22 cellular contexts compared by ENCODE assay signal in genomic region chr3:194555175-194556062, GRCh38.
DNase-seq lines count a peak whose midpoint lies in the region; ATAC-seq, FAIRE-seq and TF ChIP-seq lines count a peak whose summit lies in the region.
"Had no signal": no experiment of that assay in that cellular context is flagged by ENCODE, and none has a peak within 500 bp of the region (broad histone marks: within the 10 kb centered on the region; RNA-seq: fewer than 3 reads in every experiment).

No MANE protein-coding gene starts in this region.

- no TSS peak for BruUV-seq in OCI-LY7 (replicated peaks; lab: Mats Ljungman, UMichigan)
- BruUV-seq in endothelial cell of umbilical vein (replicated peaks; lab: Mats Ljungman, UMichigan), result no TSS peak

- dilution Hi-C loops in endothelial cell of umbilical vein (cut with MboI; ENCODE audit: extremely low pct_ligation_motif_present, low sequenced_read_pairs), result no loop called here

- no peaks in the 10 kb centered on the region for H3K9me3 Mint-ChIP-seq in type B pancreatic cell
- H3K9me3 Mint-ChIP-seq: activated naive CD4-positive, alpha-beta T cell treated with anti-CD3 and anti-CD28 coated beads for 36 hours; dendritic cell treated with granulocyte-macrophage colony-stimulating factor and Interleukin-4, amounts not matched to agents 40 ng/mL and 50 ng/mL, for 4 days had no signal

- no peaks in the 10 kb centered on the region for H3K36me3 Mint-ChIP-seq in type B pancreatic cell

- CTCF ChIA-PET in OCI-LY7 (lab: Charles Lee; ENCODE audit: unreplicated experiment), result no interaction called here
- CTCF ChIA-PET in endothelial cell of umbilical vein (lab: Charles Lee), result interaction anchor here (0.9 to 1.9 kb wide), 7 partner anchors 9 to 83 kb away, joined by 3 to 8 read pairs (median 4); no protein-coding TSS in a partner anchor

- H3K4me1 ChIP-seq in KMS-11 (ENCODE audit: low read depth, poor library complexity, severe bottlenecking), result peaks cover 12% of the 10 kb centered on the region
- H3K4me1 ChIP-seq in OCI-LY7 (ENCODE audit: insufficient read depth, low read length, poor library complexity, severe bottlenecking), result no peaks in the 10 kb centered on the region
- H3K4me1 ChIP-seq in endothelial cell of umbilical vein (ENCODE audit: control insufficient read depth, extremely low read depth, insufficient read depth, low read length), result peaks cover 13% of the 10 kb centered on the region
- H3K4me1 ChIP-seq: BE2C, gastrocnemius medialis, transverse colon had no signal

- no peak for DNase-seq in OCI-LY7 (ENCODE audit: low spot score)
- DNase-seq in endothelial cell of umbilical vein (ENCODE audit: low read depth, low spot score), result no peak
- peak; percentile 44 for DNase-seq in retina
- no peak for DNase-seq in type B pancreatic cell (ENCODE audit: extremely low spot score, unreplicated experiment)
- DNase-seq: activated CD4-positive, alpha-beta T cell treated with anti-CD3 and anti-CD28 coated beads, Interleukin-2, amount 50 U/mL, for 4 hours; activated naive CD4-positive, alpha-beta T cell treated with anti-CD3 and anti-CD28 coated beads for 36 hours; activated T-cell treated with anti-CD3 and anti-CD28 coated beads for 4 hours; BE2C; DMS 273 treated with DMSO at 0.1 percent for 48 hours; gastrocnemius medialis; H7; NCI-H187 treated with DMSO at 0.1 percent for 48 hours; NCI-H526 treated with DMSO at 0.1 percent for 48 hours; posterior cingulate gyrus; spleen; SW 1271 had no signal

- no peaks in the 10 kb centered on the region for H3K9me1 ChIP-seq in endothelial cell of umbilical vein (replicated peaks; ENCODE audit: control insufficient read depth, extremely low read depth, insufficient read depth, low read length)

- H3K9ac ChIP-seq in KMS-11 (no peak overlapping the region), endothelial cell of umbilical vein (replicated peaks; ENCODE audit: extremely low read depth, insufficient read depth, low read length) (no peak overlapping the region)

- peaks cover 18% of the 10 kb centered on the region for H3K4me1 Mint-ChIP-seq in type B pancreatic cell (ENCODE audit: unreplicated experiment)

- no peaks in the 10 kb centered on the region for H3K27me3 Mint-ChIP-seq in type B pancreatic cell
- H3K27me3 Mint-ChIP-seq: dendritic cell treated with granulocyte-macrophage colony-stimulating factor and Interleukin-4, amounts not matched to agents 40 ng/mL and 50 ng/mL, for 4 days had no signal

- FAIRE-seq in endothelial cell of umbilical vein (lab: Jason Lieb, UNC), result peak; percentile 62

- TF ChIP-seq CTCF in KMS-11 (conservative IDR thresholded peaks at IDR 0.05; ENCODE audit: low read depth, low read length) (no peak), OCI-LY7 (conservative IDR thresholded peaks at IDR 0.05; ENCODE audit: low read length) (no peak), endothelial cell of umbilical vein (IDR thresholded peaks at IDR 0.05; ENCODE audit: extremely low read depth in 1 of 2, insufficient read depth in 1 of 2, low read depth in 1 of 2, low read length in 2 of 2) (no peak), type B pancreatic cell (conservative IDR thresholded peaks at IDR 0.05) (no peak)

- H3K4me3 Mint-ChIP-seq in type B pancreatic cell, result no peak overlapping the region

- H3K4me2 ChIP-seq in KMS-11 (no peak overlapping the region), OCI-LY7 (ENCODE audit: low read length) (no peak overlapping the region), endothelial cell of umbilical vein (ENCODE audit: insufficient read depth, low read length) (no peak overlapping the region)

- POLR2A ChIA-PET in OCI-LY7 (lab: Charles Lee), result interaction anchor here (0.5 to 1.3 kb wide), 5 partner anchors 10 to 813 kb away, joined by 3 to 4 read pairs (median 4); no protein-coding TSS in a partner anchor
- POLR2A ChIA-PET in endothelial cell of umbilical vein (lab: Charles Lee), result no interaction called here

- ATAC-seq in HG03457 (IDR thresholded peaks at IDR 0.05; ENCODE audit: unreplicated experiment) (no peak), HG02678 (IDR thresholded peaks at IDR 0.05; ENCODE audit: unreplicated experiment) (no peak), HG02798 (IDR thresholded peaks at IDR 0.05; ENCODE audit: poor library complexity, unreplicated experiment) (no peak)
- ATAC-seq: gastrocnemius medialis had no signal

- no peaks in the 10 kb centered on the region for H3K79me2 ChIP-seq in KMS-11 (ENCODE audit: insufficient read depth, low read depth)
- no peaks in the 10 kb centered on the region for H3K79me2 ChIP-seq in OCI-LY7 (ENCODE audit: insufficient read depth, low read depth, low read length)
- no peaks in the 10 kb centered on the region for H3K79me2 ChIP-seq in endothelial cell of umbilical vein (ENCODE audit: control insufficient read depth, insufficient read depth, low read length)

- H3K9me3 ChIP-seq in OCI-LY7 (ENCODE audit: low read length) (no peaks in the 10 kb centered on the region), endothelial cell of umbilical vein (replicated peaks; ENCODE audit: control insufficient read depth, insufficient read depth, low read length) (no peaks in the 10 kb centered on the region)
- H3K9me3 ChIP-seq: BE2C, gastrocnemius medialis, spleen, transverse colon had no signal

- H2AFZ ChIP-seq in KMS-11 (ENCODE audit: low read depth), result peak overlapping the region; percentile 93
- peak overlapping the region; percentile 41; the same call in 1 of the 2 replicates for H2AFZ ChIP-seq in OCI-LY7 (ENCODE audit: low read length)
- no peak overlapping the region for H2AFZ ChIP-seq in endothelial cell of umbilical vein (ENCODE audit: low read depth, low read length)

- H3K27ac ChIP-seq in KMS-11 (no peak overlapping the region), OCI-LY7 (ENCODE audit: low read depth, low read length, poor library complexity, severe bottlenecking) (no peak overlapping the region), endothelial cell of umbilical vein (ENCODE audit: insufficient read depth, low read depth, low read length) (peak overlapping the region; percentile 21)
- H3K27ac ChIP-seq: gastrocnemius medialis, transverse colon had no signal

- no peak overlapping the region for H3K4me3 ChIP-seq in KMS-11 (IDR thresholded peaks at IDR 0.05; ENCODE audit: insufficient read depth, low read depth, low read length)
- no peak overlapping the region for H3K4me3 ChIP-seq in OCI-LY7 (ENCODE audit: low read depth, low read length, poor library complexity, severe bottlenecking)
- H3K4me3 ChIP-seq in endothelial cell of umbilical vein (replicated peaks in 1 of 3; ENCODE audit: insufficient read depth in 1 of 3, low read depth in 1 of 3, low read length in 3 of 3), result no peak overlapping the region
- H3K4me3 ChIP-seq: gastrocnemius medialis had no signal

- no peak for TF ChIP-seq POLR2A in endothelial cell of umbilical vein (IDR thresholded peaks at IDR 0.05; ENCODE audit: low read depth, low read length)

- intact Hi-C loops in OCI-LY7 (cut with micrococcal nuclease; ENCODE audit: unreplicated experiment), result no loop called here
- intact Hi-C loops in endothelial cell of umbilical vein (cut with micrococcal nuclease), result no loop called here

- H4K20me1 ChIP-seq in KMS-11 (ENCODE audit: insufficient read depth) (no peaks in the 10 kb centered on the region), OCI-LY7 (ENCODE audit: insufficient read depth, low read length) (no peaks in the 10 kb centered on the region), endothelial cell of umbilical vein (replicated peaks; ENCODE audit: control insufficient read depth, extremely low read depth, insufficient read depth, low read length) (no peaks in the 10 kb centered on the region)

- H3K27ac Mint-ChIP-seq in type B pancreatic cell, result no peak overlapping the region
- H3K27ac Mint-ChIP-seq: activated naive CD4-positive, alpha-beta T cell treated with anti-CD3 and anti-CD28 coated beads for 36 hours had no signal

- H3K36me3 ChIP-seq in KMS-11 (ENCODE audit: insufficient read depth) (no peaks in the 10 kb centered on the region), OCI-LY7 (ENCODE audit: insufficient read depth, low read length) (no peaks in the 10 kb centered on the region), endothelial cell of umbilical vein (ENCODE audit: control insufficient read depth in 2 of 2, extremely low read depth in 1 of 2, insufficient read depth in 2 of 2, low read length in 2 of 2) (no peaks in the 10 kb centered on the region)
- H3K36me3 ChIP-seq: BE2C, gastrocnemius medialis, spleen, transverse colon had no signal

- no peaks in the 10 kb centered on the region for H3K27me3 ChIP-seq in KMS-11 (ENCODE audit: insufficient read depth, low read depth)
- H3K27me3 ChIP-seq in endothelial cell of umbilical vein (ENCODE audit: control insufficient read depth in 2 of 2, insufficient read depth in 2 of 2, low read length in 2 of 2), result no peaks in the 10 kb centered on the region
- H3K27me3 ChIP-seq: BE2C, gastrocnemius medialis, spleen, transverse colon had no signal

- H3K9me2 ChIP-seq in OCI-LY7 (ENCODE audit: insufficient read depth, low read length), result no peaks in the 10 kb centered on the region

TF ChIP-seq in endothelial cell of umbilical vein, 7 proteins besides CTCF, POLR2A, EP300 and RAD21:
- no peak for TF ChIP-seq POLR2AphosphoS5 (IDR thresholded peaks at IDR 0.05; ENCODE audit: insufficient read depth, low read depth, low read length)
- no peak for TF ChIP-seq MYC (IDR thresholded peaks at IDR 0.05; ENCODE audit: low read depth, low read length)
- no peak for TF ChIP-seq EZH2 (IDR thresholded peaks at IDR 0.05; ENCODE audit: borderline replicate concordance, low read depth, low read length, severe bottlenecking)
- no peak for TF ChIP-seq MAX (IDR thresholded peaks at IDR 0.05; ENCODE audit: insufficient read depth, insufficient read length)
- no peak for TF ChIP-seq JUN (IDR thresholded peaks at IDR 0.05; ENCODE audit: borderline replicate concordance, insufficient read depth, insufficient read length, low read depth)
- no peak for TF ChIP-seq FOS (IDR thresholded peaks at IDR 0.05; ENCODE audit: borderline replicate concordance, insufficient read depth, low read length)
- no peak for TF ChIP-seq GATA2 (IDR thresholded peaks at IDR 0.05; ENCODE audit: insufficient read depth, insufficient read length, low read depth, low read length)
